In the genomic region with DNA sequence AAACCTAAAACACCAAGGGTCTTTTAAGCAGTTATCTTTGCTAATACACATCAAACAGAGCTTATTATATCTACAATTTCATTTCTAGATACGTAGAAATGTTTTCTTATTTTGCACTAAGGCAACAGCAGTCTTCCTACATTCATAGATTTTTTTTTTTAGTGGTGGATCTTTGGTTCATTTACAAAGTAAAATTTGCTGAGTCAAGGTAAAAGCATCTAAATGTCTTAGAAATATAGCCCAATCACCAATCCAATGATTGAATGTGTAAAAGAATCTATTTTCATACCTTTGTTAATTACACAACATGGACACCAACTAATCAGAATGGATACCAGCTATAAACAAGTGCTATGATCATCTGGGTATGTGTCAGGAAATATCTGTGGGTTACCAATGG, we compare ENCODE assay signal across 26 cellular contexts.
"Had no signal": no experiment of that assay in that cellular context is flagged by ENCODE, and none has a peak within 500 bp of the region (broad histone marks: within the 10 kb centered on the region; RNA-seq: fewer than 3 reads in every experiment).

No MANE protein-coding gene starts in this region.

- H3K4me1 ChIP-seq: esophagus squamous epithelium, gastrocnemius medialis, heart right ventricle, left lung, lower lobe of right lung had no signal

- H3K9me3 ChIP-seq: esophagus squamous epithelium, gastrocnemius medialis, left lung, lower lobe of right lung, mucosa of descending colon had no signal

- H3K4me3 ChIP-seq: coronary artery, dorsolateral prefrontal cortex, esophagus squamous epithelium, gastrocnemius medialis, heart right ventricle, left lung, lower lobe of right lung, mucosa of descending colon had no signal

- H3K36me3 ChIP-seq: esophagus squamous epithelium, gastrocnemius medialis, heart right ventricle, left lung, lower lobe of right lung had no signal

- H3K27me3 ChIP-seq: esophagus squamous epithelium, gastrocnemius medialis, heart right ventricle, left lung had no signal

- FAIRE-seq: colon, endometrium, keratinocyte had no signal

- DNase-seq: dermis blood vessel endothelial cell; dorsolateral prefrontal cortex; effector CD4-positive, alpha-beta T cell; effector memory CD4-positive, alpha-beta T cell; erythroblast; esophagus squamous epithelium; foreskin fibroblast; foreskin melanocyte; gastrocnemius medialis; glutamatergic neuron; head of caudate nucleus; heart right ventricle; hippocampal formation; left cardiac atrium; left lung; left ventricle myocardium superior; lower lobe of right lung; mesenchymal stem cell; mucosa of descending colon; naive B cell had no signal

- H3K27ac ChIP-seq: coronary artery, dorsolateral prefrontal cortex, epithelial cell of prostate, esophagus squamous epithelium, gastrocnemius medialis, heart right ventricle, left lung, lower lobe of right lung had no signal

- ATAC-seq: esophagus mucosa, gastrocnemius medialis, heart right ventricle, left cardiac atrium, left lung, left ventricle myocardium superior, lower lobe of right lung, mucosa of descending colon had no signal
